8 cellular contexts compared by ENCODE assay signal in genomic region chr11:1382831-1383607, GRCh38. TPM values are rescaled to one million over a fixed set of nuclear protein-coding genes. Genes with fewer than 3 reads are reported as not detected.
DNase-seq lines count a peak whose midpoint lies in the region; ATAC-seq and TF ChIP-seq lines count a peak whose summit lies in the region.

No MANE protein-coding gene starts in this region.

- DNase-seq in NCI-H1417 (lab: John Stamatoyannopoulos, UW) (peak; percentile 56 to 88 (median 88)), NCI-H1417 treated with DMSO at 0.1 percent for 48 hours (lab: John Stamatoyannopoulos, UW) (no peak), NT2/D1 (ENCODE audit: low read depth, low spot score) (peak; percentile 30), activated T-cell treated with anti-CD3 and anti-CD28 coated beads for 24 hours (ENCODE audit: low read depth) (peak; percentile 70), epithelial cell of proximal tubule (ENCODE audit: low read depth) (no peak), mucosa of gallbladder (ENCODE audit: low spot score) (peak; percentile 88)
- DNase-seq in stimulated activated CD8-positive, alpha-beta memory T cell treated with anti-CD3 and anti-CD28 coated beads, Interleukin-2, amount 100 ng/mL, for 48 hours (ENCODE audit: low read depth in 2 of 2) = peak; percentile 71 to 74

- peak; percentile 83 for ATAC-seq in HG03175 (IDR thresholded peaks at IDR 0.05; ENCODE audit: unreplicated experiment)

- no peak for TF ChIP-seq CTCF in epithelial cell of proximal tubule (conservative IDR thresholded peaks at IDR 0.05; ENCODE audit: low read depth, low read length)

- H3K27me3 ChIP-seq in NT2/D1 (ENCODE audit: insufficient read depth, insufficient read length) = peaks cover 2% of the 10 kb centered on the region

- H3K9me3 ChIP-seq in NT2/D1 (ENCODE audit: insufficient read depth, low read length) = no peaks in the 10 kb centered on the region

- H3K9ac ChIP-seq in NT2/D1 (ENCODE audit: insufficient read length, low read depth) = peak overlapping the region; percentile 78

- H3K4me3 ChIP-seq in NT2/D1 (ENCODE audit: insufficient read length, low read depth) = peak overlapping the region; percentile 66
- H3K4me3 ChIP-seq in epithelial cell of proximal tubule (ENCODE audit: low read depth, low read length) = peak overlapping the region; percentile 57

- H3K36me3 ChIP-seq in NT2/D1 (ENCODE audit: insufficient read depth, insufficient read length, low read length) = no peaks in the 10 kb centered on the region

- H3K4me1 ChIP-seq in NT2/D1 (ENCODE audit: insufficient read depth, insufficient read length) = peaks cover 8% of the 10 kb centered on the region

RNA-seq across cellular contexts. Expression of gene BRSK2, which starts 6.7 kb away (rescaled TPM):
- total RNA-seq in epithelial cell of proximal tubule (0.06 and 0.22 TPM in 2 replicates), mucosa of gallbladder (3.3 TPM)

Comparison
In these comparisons a context has a peak if more than half of its experiments do, and no peak if none do; other contexts are left out.
1. DNase-seq: peak in NCI-H1417 (3 of 3), NT2/D1 (single experiment), activated T-cell treated with anti-CD3 and anti-CD28 coated beads for 24 hours (single experiment), mucosa of gallbladder (single experiment) and stimulated activated CD8-positive, alpha-beta memory T cell treated with anti-CD3 and anti-CD28 coated beads, Interleukin-2, amount 100 ng/mL, for 48 hours (2 of 2); none in NCI-H1417 treated with DMSO at 0.1 percent for 48 hours (single experiment) and epithelial cell of proximal tubule (single experiment).